ENCODE assay signal across 2 cellular contexts in genomic region chr12:102449018-102449417, GRCh38. TPM values are rescaled to one million over a fixed set of nuclear protein-coding genes. Genes with fewer than 3 reads are reported as not detected.
"Had no signal": no experiment of that assay in that cellular context is flagged by ENCODE, and none has a peak within 500 bp of the region (broad histone marks: within the 10 kb centered on the region; RNA-seq: fewer than 3 reads in every experiment).

No MANE protein-coding gene starts in this region.

RNA-seq across cellular contexts. Expression of gene IGF1, which starts 31.3 kb away (rescaled TPM):
- total RNA-seq: endodermal cell, endothelial cell of umbilical vein had no signal
